13 cellular contexts compared by ENCODE assay signal in genomic region chrX:46208225-46208854, GRCh38.
A peak's percentile ranks its signal among the peaks of the same experiment; 100 is the strongest.
DNase-seq lines count a peak whose midpoint lies in the region; ATAC-seq, FAIRE-seq and TF ChIP-seq lines count a peak whose summit lies in the region.
"Had no signal": no experiment of that assay in that cellular context is flagged by ENCODE, and none has a peak within 500 bp of the region (broad histone marks: within the 10 kb centered on the region; RNA-seq: fewer than 3 reads in every experiment).

No MANE protein-coding gene starts in this region.

- TF ChIP-seq POLR2A in H54 (IDR thresholded peaks at IDR 0.05; ENCODE audit: low read depth, low read length) (no peak), lower leg skin (IDR thresholded peaks at IDR 0.05) (no peak)

- H3K79me2 ChIP-seq in PC-3 (ENCODE audit: low read length), result no peaks in the 10 kb centered on the region

- DNase-seq in EL (peak; percentile 58), PC-3 (peak; percentile 60), foreskin keratinocyte (peak; percentile 55 to 77), H54 (ENCODE audit: insufficient read length, low spot score) (no peak), NCI-H2171 (lab: John Stamatoyannopoulos, UW) (no peak), lower leg skin (ENCODE audit: low spot score in 2 of 2) (no peak)
- DNase-seq: HCEC 1CT, NCI-H1105, SHP77 treated with DMSO at 0.1 percent for 48 hours, substantia nigra had no signal

- H3K27me3 ChIP-seq in PC-3 (ENCODE audit: low read length) (no peaks in the 10 kb centered on the region), foreskin keratinocyte (no peaks in the 10 kb centered on the region)

- ATAC-seq in GM21528 (IDR thresholded peaks at IDR 0.05; ENCODE audit: low FRiP score, unreplicated experiment) (peak; percentile 55), PC-3 (peak; percentile 33; the same call in 1 of the 2 replicates), foreskin keratinocyte (peak; percentile 41), HG02623 (IDR thresholded peaks at IDR 0.05; ENCODE audit: unreplicated experiment) (no peak)

- H3K4me3 ChIP-seq in PC-3 (ENCODE audit: low read length) (no peak overlapping the region), lower leg skin (ENCODE audit: low read depth, poor library complexity, severe bottlenecking) (no peak overlapping the region)
- H3K4me3 ChIP-seq: skin epidermis had no signal

- intact Hi-C loops in PC-3 (cut with micrococcal nuclease), result loop anchor here (2.0 to 10.0 kb wide), 4 partner anchors 56 to 360 kb away; no protein-coding TSS in a partner anchor
- intact Hi-C loops in lower leg skin (cut with DNase I; ENCODE audit: low total_unique reads), result no loop called here

- H3K4me2 ChIP-seq in PC-3 (ENCODE audit: low read length), result peak overlapping the region; percentile 66

- no peak for FAIRE-seq in H54 (lab: Jason Lieb, UNC)

- H3F3A ChIP-seq in PC-3 (ENCODE audit: low read length, unreplicated experiment), result peaks cover 9% of the 10 kb centered on the region

- H3K4me1 ChIP-seq in PC-3 (ENCODE audit: insufficient read depth, low read length), result peaks cover 44% of the 10 kb centered on the region
- peaks cover 24% of the 10 kb centered on the region for H3K4me1 ChIP-seq in foreskin keratinocyte

- WGBS in lower leg skin, 2 donors, result 26 to 61% methylated on average over 2 of the region's 2 CpGs

- 0 out of 2 replicates have a peak overlapping the region, but pooled peaks have one; percentile 15 for H3K9ac ChIP-seq in PC-3 (ENCODE audit: low read length)

- POLR2A ChIA-PET in PC-3 (lab: Charles Lee; ENCODE audit: unreplicated experiment), result interaction anchor here (0.5 to 0.6 kb wide), 3 partner anchors 118 to 360 kb away, joined by 3 to 4 read pairs (median 3); no protein-coding TSS in a partner anchor

- H3K36me3 ChIP-seq in PC-3 (ENCODE audit: low read depth, low read length), result no peaks in the 10 kb centered on the region

- TF ChIP-seq CTCF in PC-3 (conservative IDR thresholded peaks at IDR 0.05; ENCODE audit: low read depth, low read length) (no peak), foreskin keratinocyte (conservative IDR thresholded peaks at IDR 0.05) (no peak), lower leg skin (IDR thresholded peaks at IDR 0.05) (no peak)

- TSS peak; percentile 64 for BruUV-seq in PC-3 (replicated peaks; lab: Mats Ljungman, UMichigan)

- no peaks in the 10 kb centered on the region for H3K9me2 ChIP-seq in PC-3 (replicated peaks; ENCODE audit: low read length)

- H3K27ac ChIP-seq in PC-3 (ENCODE audit: low read length), result peak overlapping the region; percentile 70
- H3K27ac ChIP-seq in foreskin keratinocyte, result no peak overlapping the region
- H3K27ac ChIP-seq: skin epidermis had no signal

- no peaks in the 10 kb centered on the region for H3K9me3 ChIP-seq in PC-3 (ENCODE audit: low read length)

- CTCF ChIA-PET in PC-3 (lab: Charles Lee), result interaction anchor here (0.7 kb wide), 1 partner anchor 369 kb away, joined by 3 read pairs; no protein-coding TSS in a partner anchor

- peak overlapping the region; percentile 53; the same call in 1 of the 2 replicates for H2AFZ ChIP-seq in PC-3 (ENCODE audit: low read length)

- H4K20me1 ChIP-seq in PC-3 (ENCODE audit: low read length), result no peaks in the 10 kb centered on the region

Comparison
In these comparisons a context has a peak if more than half of its experiments do, and no peak if none do; other contexts are left out.
1. DNase-seq: peak in EL (single experiment), PC-3 (single experiment) and foreskin keratinocyte (2 of 2); none in H54 (single experiment), NCI-H2171 (single experiment) and lower leg skin (0 of 2).